ENCODE assay signal across 8 cellular contexts in the genomic region with DNA sequence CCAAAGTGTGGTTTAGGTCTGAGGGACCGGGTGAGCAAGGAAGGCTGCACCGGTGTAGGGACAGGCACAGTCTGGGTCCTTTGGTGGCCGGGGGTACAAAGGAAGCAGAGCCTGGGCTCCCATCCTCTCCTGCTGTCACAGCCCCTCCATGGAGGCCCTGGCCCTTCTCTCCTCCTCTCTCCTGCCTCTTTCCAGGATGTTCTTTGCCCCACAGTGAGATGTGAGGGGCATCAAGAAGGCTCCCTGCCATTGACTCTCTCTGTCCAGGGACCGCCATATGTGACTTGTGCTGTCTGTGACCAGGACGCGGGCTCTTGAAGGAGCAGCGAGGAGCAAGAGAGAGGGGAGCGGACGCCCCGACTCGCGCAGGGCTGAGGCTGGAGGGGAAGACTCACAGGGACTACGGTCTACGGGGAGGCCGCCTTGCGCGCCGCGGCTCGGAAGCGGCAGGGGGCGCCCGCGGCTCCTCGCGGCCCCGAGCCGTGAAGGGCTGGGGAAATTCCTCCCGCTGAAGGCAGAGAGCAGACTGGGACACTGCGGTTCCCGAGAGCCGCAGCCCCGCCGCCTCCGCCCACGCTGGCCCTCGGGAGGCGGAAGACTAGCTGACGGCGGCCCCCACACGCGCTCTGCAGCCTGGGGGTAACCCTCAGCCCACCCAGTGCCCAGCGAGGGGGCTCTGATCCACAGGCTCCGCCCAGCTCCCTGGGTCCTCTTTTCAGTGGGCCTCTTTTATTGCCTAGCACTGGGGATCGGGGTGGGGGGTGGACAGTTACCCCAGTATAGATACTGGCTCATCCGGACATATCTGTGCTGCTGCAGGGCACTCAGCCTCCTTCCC. TPM values are rescaled to one million over a fixed set of nuclear protein-coding genes. Genes with fewer than 3 reads are reported as not detected.
DNase-seq lines count a peak whose midpoint lies in the region; ATAC-seq and TF ChIP-seq lines count a peak whose summit lies in the region.

No MANE protein-coding gene starts in this region.

- peak overlapping the region; percentile 20 for H3K4me3 ChIP-seq in RWPE2 (ENCODE audit: severe bottlenecking)

- H3K36me3 ChIP-seq in RWPE2 (ENCODE audit: low read depth): no peaks in the 10 kb centered on the region

- no peaks in the 10 kb centered on the region for H3K4me1 ChIP-seq in RWPE2 (ENCODE audit: insufficient read depth, poor library complexity, severe bottlenecking)

- no peaks in the 10 kb centered on the region for H3K9me3 ChIP-seq in RWPE2 (ENCODE audit: severe bottlenecking)

- TF ChIP-seq CTCF in RWPE2 (IDR thresholded peaks at IDR 0.05; ENCODE audit: poor library complexity, severe bottlenecking): peak; percentile 91

- ATAC-seq in GM21786 (IDR thresholded peaks at IDR 0.05; ENCODE audit: unreplicated experiment) (peak; percentile 97), RWPE2 (ENCODE audit: low read depth) (peak; percentile 98)

- DNase-seq in Daoy (ENCODE audit: low read depth) (peak; percentile 89), KG1 (lab: John Stamatoyannopoulos, UW) (peak; percentile 14), RWPE2 (ENCODE audit: low spot score) (no peak), globus pallidus (ENCODE audit: low spot score) (peak; percentile 75), occipital lobe (lab: John Stamatoyannopoulos, UW) (peak; percentile 74)
- peak; percentile 54 for DNase-seq in activated gamma-delta T cell treated with anti-CD3 and anti-CD28 coated beads, Interleukin-2, amount 50 U/mL, for 16 hours (ENCODE audit: low read depth)

- H3K27ac ChIP-seq in RWPE2 (ENCODE audit: poor library complexity, severe bottlenecking): no peak overlapping the region
- H3K27ac ChIP-seq in temporal lobe (ENCODE audit: low read depth, low read length): peak overlapping the region; percentile 82

- H3K27me3 ChIP-seq in RWPE2 (ENCODE audit: insufficient read depth, poor library complexity, severe bottlenecking): no peaks in the 10 kb centered on the region

RNA-seq across cellular contexts. Expression of a gene that starts 40.8 kb away (rescaled TPM):
- total RNA-seq in Daoy (2014; rRNA removed; shearing (Covaris generic)): 2.7 TPM in 1 of 2 replicates, not detected in the other
- 0.31 TPM for total RNA-seq in occipital lobe
- under 0.01 TPM for total RNA-seq in temporal lobe
